In genomic region chr15:23192313-23192712, GRCh38 we compare ENCODE assay signal across 15 cellular contexts. TPM values are rescaled to one million over a fixed set of nuclear protein-coding genes. Genes with fewer than 3 reads are reported as not detected.
"Had no signal": no experiment of that assay in that cellular context is flagged by ENCODE, and none has a peak within 500 bp of the region (broad histone marks: within the 10 kb centered on the region; RNA-seq: fewer than 3 reads in every experiment).

No MANE protein-coding gene starts in this region.

RNA-seq across cellular contexts. Expression of gene GOLGA6L1, which starts 55.7 kb away (rescaled TPM):
- total RNA-seq: activated B cell treated with CpG ODN at 0.5 μM for 24 hours; activated CD4-positive, alpha-beta memory T cell treated with anti-CD3 and anti-CD28 coated beads for 36 hours; activated CD4-positive, alpha-beta memory T cell treated with anti-CD3 and anti-CD28 coated beads, Interleukin-2, amount 10 ng/mL, durations not matched to agents 7 days and 5 days; activated CD4-positive, alpha-beta T cell treated with anti-CD3 and anti-CD28 coated beads for 36 hours; activated CD4-positive, alpha-beta T cell treated with anti-CD3 and anti-CD28 coated beads, Interleukin-2, amount 10 ng/mL, durations not matched to agents 24 days and 14 days; activated CD4-positive, alpha-beta T cell treated with anti-CD3 and anti-CD28 coated beads, Interleukin-2, amount 10 ng/mL, durations not matched to agents 7 days and 5 days; activated CD8-positive, alpha-beta memory T cell treated with anti-CD3 and anti-CD28 coated beads for 36 hours; activated CD8-positive, alpha-beta memory T cell treated with anti-CD3 and anti-CD28 coated beads, Interleukin-2, amount 10 ng/mL, durations not matched to agents 7 days and 5 days; activated CD8-positive, alpha-beta T cell treated with anti-CD3 and anti-CD28 coated beads for 36 hours; activated CD8-positive, alpha-beta T cell treated with anti-CD3 and anti-CD28 coated beads, Interleukin-2, amount 10 ng/mL, durations not matched to agents 7 days and 5 days; T-cell; T-helper 1 cell treated with Interleukin-12 subunit alpha and Interleukin-12 subunit beta and Interleukin-4 antibody, amounts not matched to agents 30 ng/mL and 1 ng/mL, for 36 hours; T-helper 17 cell; T-helper 2 cell treated with Interferon-gamma antibody and Interleukin-4, amounts not matched to agents 100 ng/mL and 5 ng/mL, for 36 hours; WTC11 had no signal
